Comparison of ENCODE assay signal across 12 cellular contexts in genomic region chr1:18107671-18108312, GRCh38. TPM values are rescaled to one million over a fixed set of nuclear protein-coding genes. Genes with fewer than 3 reads are reported as not detected.
A peak's percentile ranks its signal among the peaks of the same experiment; 100 is the strongest.
DNase-seq lines count a peak whose midpoint lies in the region; ATAC-seq, FAIRE-seq and TF ChIP-seq lines count a peak whose summit lies in the region.
"Had no signal": no experiment of that assay in that cellular context is flagged by ENCODE, and none has a peak within 500 bp of the region (broad histone marks: within the 10 kb centered on the region; RNA-seq: fewer than 3 reads in every experiment).

Gene IGSF21, plus strand, starts transcription at chr1:18107798. Its CDS starts 331 bp downstream, at chr1:18108129.

- H3K9me3 Mint-ChIP-seq in astrocyte (ENCODE audit: unreplicated experiment), result peaks cover 2% of the 10 kb centered on the region
- no peaks in the 10 kb centered on the region for H3K9me3 Mint-ChIP-seq in mesothelial cell of epicardium
- no peaks in the 10 kb centered on the region for H3K9me3 Mint-ChIP-seq in activated CD4-positive, alpha-beta memory T cell treated with anti-CD3 and anti-CD28 coated beads for 36 hours
- H3K9me3 Mint-ChIP-seq: CD4-positive, alpha-beta T cell had no signal

- H2AFZ ChIP-seq in astrocyte (ENCODE audit: low read depth, low read length), result no peak within 1 kb of the TSS

- no peak for FAIRE-seq in astrocyte (lab: Jason Lieb, UNC)

- no peaks in the 10 kb centered on the region for H4K20me1 ChIP-seq in astrocyte (ENCODE audit: insufficient read depth, low read length)

- no peaks in the 10 kb centered on the region for H3K79me2 ChIP-seq in astrocyte (ENCODE audit: insufficient read depth, low read length)

- intact Hi-C loops in left ventricle myocardium inferior (cut with micrococcal nuclease) (no loop called here), left cardiac atrium (cut with DNase I) (loop anchor here (10.0 kb wide), 2 partner anchors 183 to 453 kb away; no protein-coding TSS in a partner anchor)
- intact Hi-C loops in activated CD4-positive, alpha-beta memory T cell treated with anti-CD3 and anti-CD28 coated beads for 36 hours (cut with micrococcal nuclease), result no loop called here

- no peak within 1 kb of the TSS for H3K9ac ChIP-seq in astrocyte (ENCODE audit: low read length)
- H3K9ac ChIP-seq: KMS-11 had no signal

- peak within 1 kb of the TSS; percentile 34 for H3K4me3 Mint-ChIP-seq in astrocyte (ENCODE audit: unreplicated experiment)
- H3K4me3 Mint-ChIP-seq in mesothelial cell of epicardium, result peak within 1 kb of the TSS; percentile 44
- H3K4me3 Mint-ChIP-seq in activated CD4-positive, alpha-beta memory T cell treated with anti-CD3 and anti-CD28 coated beads for 36 hours, result no peak within 1 kb of the TSS
- H3K4me3 Mint-ChIP-seq: CD4-positive, alpha-beta T cell had no signal

- H3K27ac Mint-ChIP-seq in astrocyte (ENCODE audit: unreplicated experiment) (peak within 1 kb of the TSS; percentile 41), mesothelial cell of epicardium (no peak within 1 kb of the TSS)
- H3K27ac Mint-ChIP-seq in activated CD4-positive, alpha-beta memory T cell treated with anti-CD3 and anti-CD28 coated beads for 36 hours, result no peak within 1 kb of the TSS
- H3K27ac Mint-ChIP-seq: CD4-positive, alpha-beta T cell had no signal

- DNase-seq in left ventricle myocardium inferior, result no peak
- no peak for DNase-seq in left cardiac atrium
- no peak for DNase-seq in astrocyte (ENCODE audit: low read depth)
- peak in 1 of 2 experiments; percentile 57 for DNase-seq in mesothelial cell of epicardium (ENCODE audit: low spot score in 2 of 2, unreplicated experiment in 2 of 2)
- DNase-seq in kidney glomerular epithelial cell (lab: John Stamatoyannopoulos, UW), result no peak
- DNase-seq in pons (ENCODE audit: low spot score), result no peak
- no peak for DNase-seq in GM10266 (ENCODE audit: extremely low spot score)
- no peak for DNase-seq in activated CD4-positive, alpha-beta memory T cell treated with anti-CD3 and anti-CD28 coated beads for 36 hours
- DNase-seq: CD4-positive, alpha-beta T cell had no signal

- peaks cover 29% of the 10 kb centered on the region for H3K4me1 ChIP-seq in left ventricle myocardium inferior
- H3K4me1 ChIP-seq in astrocyte (ENCODE audit: insufficient read depth, low read length), result no peaks in the 10 kb centered on the region

- POLR2A ChIA-PET in activated CD4-positive, alpha-beta memory T cell treated with anti-CD3 and anti-CD28 coated beads for 36 hours (lab: Charles Lee), result no interaction called here

- H3K27ac ChIP-seq in left ventricle myocardium inferior (replicated peaks) (no peak within 1 kb of the TSS), astrocyte (ENCODE audit: low read depth, low read length) (no peak within 1 kb of the TSS)
- H3K27ac ChIP-seq: KMS-11 had no signal

- H3K4me1 Mint-ChIP-seq in astrocyte (ENCODE audit: low read depth, unreplicated experiment), result peaks cover 7% of the 10 kb centered on the region
- peaks cover 19% of the 10 kb centered on the region for H3K4me1 Mint-ChIP-seq in mesothelial cell of epicardium
- peaks cover 9% of the 10 kb centered on the region for H3K4me1 Mint-ChIP-seq in activated CD4-positive, alpha-beta memory T cell treated with anti-CD3 and anti-CD28 coated beads for 36 hours (ENCODE audit: low read depth)

- peaks cover 83% of the 10 kb centered on the region for H3K27me3 Mint-ChIP-seq in astrocyte (ENCODE audit: low read depth, unreplicated experiment)
- peaks cover 96% of the 10 kb centered on the region for H3K27me3 Mint-ChIP-seq in mesothelial cell of epicardium (ENCODE audit: low read depth)
- H3K27me3 Mint-ChIP-seq in activated CD4-positive, alpha-beta memory T cell treated with anti-CD3 and anti-CD28 coated beads for 36 hours, result peaks cover 56% of the 10 kb centered on the region

- CTCF ChIA-PET in activated CD4-positive, alpha-beta memory T cell treated with anti-CD3 and anti-CD28 coated beads for 36 hours (lab: Charles Lee), result no interaction called here

- no peaks in the 10 kb centered on the region for H3K36me3 Mint-ChIP-seq in astrocyte (ENCODE audit: low read depth, unreplicated experiment)
- H3K36me3 Mint-ChIP-seq in mesothelial cell of epicardium, result no peaks in the 10 kb centered on the region
- H3K36me3 Mint-ChIP-seq in activated CD4-positive, alpha-beta memory T cell treated with anti-CD3 and anti-CD28 coated beads for 36 hours, result no peaks in the 10 kb centered on the region

- no peak for TF ChIP-seq CTCF in left ventricle myocardium inferior (IDR thresholded peaks at IDR 0.05; ENCODE audit: borderline replicate concordance)
- no peak for TF ChIP-seq CTCF in astrocyte (IDR thresholded peaks at IDR 0.05; ENCODE audit: insufficient read depth, low read depth, low read length)
- TF ChIP-seq CTCF in mesothelial cell of epicardium (IDR thresholded peaks at IDR 0.05; ENCODE audit: unreplicated experiment), result no peak
- no peak for TF ChIP-seq CTCF in GM10266 (IDR thresholded peaks at IDR 0.05; ENCODE audit: control insufficient read depth, insufficient read depth, low read depth, missing control alignments)

- H3K9me3 ChIP-seq in left ventricle myocardium inferior (replicated peaks) (no peaks in the 10 kb centered on the region), astrocyte (ENCODE audit: insufficient read depth, low read depth, low read length) (no peaks in the 10 kb centered on the region)

- H3K4me3 ChIP-seq in left ventricle myocardium inferior, result peak within 1 kb of the TSS; percentile 50
- H3K4me3 ChIP-seq in astrocyte (ENCODE audit: insufficient read depth, low read depth, low read length), result no peak within 1 kb of the TSS

- H3K36me3 ChIP-seq in left ventricle myocardium inferior, result no peaks in the 10 kb centered on the region
- H3K36me3 ChIP-seq in astrocyte (ENCODE audit: insufficient read depth, low read length), result no peaks in the 10 kb centered on the region

- H3K27me3 ChIP-seq in left ventricle myocardium inferior (ENCODE audit: low read depth), result peaks cover 100% of the 10 kb centered on the region
- peaks cover 63% of the 10 kb centered on the region for H3K27me3 ChIP-seq in astrocyte (ENCODE audit: insufficient read depth, low read length)

- H3K4me2 ChIP-seq in astrocyte (ENCODE audit: low read length), result no peak within 1 kb of the TSS
- H3K4me2 ChIP-seq: KMS-11 had no signal

- ATAC-seq in left cardiac atrium, result no peak
- ATAC-seq: esophagus mucosa had no signal

RNA-seq across cellular contexts. Expression of gene IGSF21, which starts in this region (rescaled TPM):
- total RNA-seq in left ventricle myocardium inferior (0.47 TPM), left cardiac atrium (1 to 10 TPM; 1.0 to 3.0 TPM), astrocyte (not detected in 2 replicates), mesothelial cell of epicardium (not detected in 3 replicates)
- total RNA-seq in activated CD4-positive, alpha-beta memory T cell treated with anti-CD3 and anti-CD28 coated beads for 36 hours, result not detected
- total RNA-seq: CD4-positive, alpha-beta T cell; esophagus mucosa; H4 had no signal

Comparison
In these comparisons a context has a peak if more than half of its experiments do, and no peak if none do; other contexts are left out.
1. intact Hi-C loops: an anchor here in left cardiac atrium (10.0 kb wide); none called in left ventricle myocardium inferior and activated CD4-positive, alpha-beta memory T cell treated with anti-CD3 and anti-CD28 coated beads for 36 hours.